20 cellular contexts compared by ENCODE assay signal in genomic region chr2:216148983-216149382, GRCh38.
"Had no signal": no experiment of that assay in that cellular context is flagged by ENCODE, and none has a peak within 500 bp of the region (broad histone marks: within the 10 kb centered on the region; RNA-seq: fewer than 3 reads in every experiment).

No MANE protein-coding gene starts in this region.

- ATAC-seq: activated naive CD4-positive, alpha-beta T cell treated with anti-CD3 and anti-CD28 coated beads, Interleukin-2, amount 50 U/mL, for 72 hours; mucosa of descending colon; pancreas; T-cell had no signal

- H3K27ac ChIP-seq: adrenal gland, esophagus squamous epithelium, pancreas, right lobe of liver, spleen, tibial nerve, uterus, WERI-Rb-1 had no signal

- H3K27me3 Mint-ChIP-seq: naive B cell, T-cell had no signal

- DNase-seq: activated CD4-positive, alpha-beta T cell treated with anti-CD3 and anti-CD28 coated beads, Interleukin-2, amount 50 U/mL, for 4 hours; activated effector memory CD4-positive, alpha-beta T cell treated with anti-CD3 and anti-CD28 coated beads, Interleukin-2, amount 50 U/mL, for 16 hours; activated T-cell treated with anti-CD3 and anti-CD28 coated beads, Interleukin-2, amount 50 U/mL, for 48 hours; adrenal gland; effector CD4-positive, alpha-beta T cell; esophagus squamous epithelium; mesenchymal stem cell; mucosa of descending colon; naive B cell; pancreas; right lobe of liver; spleen; stimulated activated naive CD4-positive, alpha-beta T cell treated with Interleukin-2 at 50 U/mL for 16 hours; T-cell; T1000; uterus; WERI-Rb-1 had no signal

- H3K4me3 Mint-ChIP-seq: naive B cell, T-cell had no signal

- H3K9me3 ChIP-seq: adrenal gland, esophagus squamous epithelium, mucosa of descending colon, neutrophil, pancreas, right lobe of liver, spleen, tibial nerve, uterus had no signal

- H3K9me3 Mint-ChIP-seq: activated naive CD4-positive, alpha-beta T cell treated with anti-CD3 and anti-CD28 coated beads, Interleukin-2, amount 50 U/mL, for 72 hours; naive B cell; T-cell had no signal
